ENCODE assay signal across 8 cellular contexts in genomic region chr5:141680751-141681201, GRCh38. TPM values are rescaled to one million over a fixed set of nuclear protein-coding genes. Genes with fewer than 3 reads are reported as not detected.
A peak's percentile ranks its signal among the peaks of the same experiment; 100 is the strongest.
DNase-seq lines count a peak whose midpoint lies in the region; ATAC-seq and TF ChIP-seq lines count a peak whose summit lies in the region.

No MANE protein-coding gene starts in this region.

- intact Hi-C loops in mammary epithelial cell (cut with micrococcal nuclease) = no loop called here

- peaks cover 3% of the 10 kb centered on the region for H3K27me3 Mint-ChIP-seq in activated CD4-positive, alpha-beta T cell treated with anti-CD3 and anti-CD28 coated beads, Interleukin-2, amount 10 ng/mL, durations not matched to agents 7 days and 5 days

- H3K9me3 ChIP-seq in mammary epithelial cell (replicated peaks; ENCODE audit: insufficient read depth, low read length) = no peaks in the 10 kb centered on the region

- H3K36me3 ChIP-seq in mammary epithelial cell (ENCODE audit: insufficient read depth, low read length) (no peaks in the 10 kb centered on the region), urinary bladder (ENCODE audit: insufficient read depth) (no peaks in the 10 kb centered on the region)

- no TSS peak for BruUV-seq in mammary epithelial cell (replicated peaks; lab: Mats Ljungman, UMichigan)

- 0% methylated on average over 5 of the region's 6 CpGs for WGBS in mammary epithelial cell (ENCODE audit: low coverage, missing lambda C conversion rate)
- WGBS in urinary bladder = 73% methylated on average over 6 of the region's 6 CpGs

- POLR2A ChIA-PET in activated CD4-positive, alpha-beta T cell treated with anti-CD3 and anti-CD28 coated beads, Interleukin-2, amount 10 ng/mL, durations not matched to agents 7 days and 5 days (lab: Charles Lee) = no interaction called here

- no peaks in the 10 kb centered on the region for H3K36me3 Mint-ChIP-seq in activated CD4-positive, alpha-beta T cell treated with anti-CD3 and anti-CD28 coated beads, Interleukin-2, amount 10 ng/mL, durations not matched to agents 7 days and 5 days (ENCODE audit: low read depth)

- no peaks in the 10 kb centered on the region for H3K27me3 ChIP-seq in mammary epithelial cell (ENCODE audit: insufficient read depth, low read length)

- peaks cover 35% of the 10 kb centered on the region for H3K4me1 Mint-ChIP-seq in activated CD4-positive, alpha-beta T cell treated with anti-CD3 and anti-CD28 coated beads, Interleukin-2, amount 10 ng/mL, durations not matched to agents 7 days and 5 days

- peak overlapping the region; percentile 67 for H3K9ac ChIP-seq in mammary epithelial cell (ENCODE audit: insufficient read depth, low read length)

- H3K4me1 ChIP-seq in mammary epithelial cell (ENCODE audit: insufficient read depth, low read length) (peaks cover 26% of the 10 kb centered on the region), urinary bladder (ENCODE audit: insufficient read depth) (no peaks in the 10 kb centered on the region)

- in situ Hi-C loops in mammary epithelial cell (cut with MboI; ENCODE audit: low sequenced_read_pairs in 2 of 2) = loop anchor here in 1 of 2 donors (25.0 kb wide), 1 partner anchor 432 kb away; the partner anchor contains the start of gene NDFIP1

- DNase-seq in activated CD4-positive, alpha-beta T cell treated with anti-CD3 and anti-CD28 coated beads, Interleukin-2, amount 10 ng/mL, durations not matched to agents 7 days and 5 days = no peak
- DNase-seq in activated CD4-positive, alpha-beta T cell treated with anti-CD3 and anti-CD28 coated beads for 48 hours = no peak
- DNase-seq in mammary epithelial cell (peak; percentile 43), left kidney (ENCODE audit: low read depth, low spot score) (peak; percentile 59), NCI-H526 treated with DMSO at 0.1 percent for 48 hours (lab: John Stamatoyannopoulos, UW) (no peak), NCI-H226 (no peak)

- H3K4me2 ChIP-seq in mammary epithelial cell (ENCODE audit: insufficient read depth, low read depth, low read length) = peak overlapping the region; percentile 79

- H4K20me1 ChIP-seq in mammary epithelial cell (ENCODE audit: insufficient read depth, low read length) = no peaks in the 10 kb centered on the region

- H3K4me3 Mint-ChIP-seq in activated CD4-positive, alpha-beta T cell treated with anti-CD3 and anti-CD28 coated beads, Interleukin-2, amount 10 ng/mL, durations not matched to agents 7 days and 5 days = peak overlapping the region; percentile 28

- peak overlapping the region; percentile 72 for H3K27ac ChIP-seq in mammary epithelial cell (ENCODE audit: insufficient read depth, low read depth, low read length)
- H3K27ac ChIP-seq in urinary bladder (ENCODE audit: low read depth) = peak overlapping the region; percentile 84

- CTCF ChIA-PET in activated CD4-positive, alpha-beta T cell treated with anti-CD3 and anti-CD28 coated beads, Interleukin-2, amount 10 ng/mL, durations not matched to agents 7 days and 5 days (lab: Charles Lee) = interaction anchor here (1.4 to 5.9 kb wide), 3 partner anchors 12 to 280 kb away, joined by 3 to 43 read pairs (median 18); no protein-coding TSS in a partner anchor
- CTCF ChIA-PET in mammary epithelial cell (lab: Charles Lee; ENCODE audit: low non-redundant PET) = no interaction called here

- H3K27ac Mint-ChIP-seq in activated CD4-positive, alpha-beta T cell treated with anti-CD3 and anti-CD28 coated beads, Interleukin-2, amount 10 ng/mL, durations not matched to agents 7 days and 5 days = peak overlapping the region; percentile 76

- TF ChIP-seq CTCF in mammary epithelial cell (conservative IDR thresholded peaks at IDR 0.05 in 1 of 2, IDR thresholded peaks at IDR 0.05 in 1 of 2; ENCODE audit: extremely low read depth in 1 of 2, insufficient read depth in 1 of 2, low read depth in 1 of 2, low read length in 2 of 2) = no peak

- dilution Hi-C loops in mammary epithelial cell (cut with HindIII; ENCODE audit: low sequenced_read_pairs) = no loop called here

- no peaks in the 10 kb centered on the region for H3K9me3 Mint-ChIP-seq in activated CD4-positive, alpha-beta T cell treated with anti-CD3 and anti-CD28 coated beads, Interleukin-2, amount 10 ng/mL, durations not matched to agents 7 days and 5 days

- H3K79me2 ChIP-seq in mammary epithelial cell (ENCODE audit: insufficient read depth, low read length) = peaks cover 16% of the 10 kb centered on the region

- no peak for ATAC-seq in HG02840 (IDR thresholded peaks at IDR 0.05; ENCODE audit: low FRiP score, unreplicated experiment)

- H3K4me3 ChIP-seq in mammary epithelial cell (replicated peaks in 1 of 3; ENCODE audit: insufficient read depth in 1 of 3, low read depth in 2 of 3, low read length in 3 of 3) (peak overlapping the region; percentile 23 to 54 (median 45)), urinary bladder (ENCODE audit: low read depth, low read length) (no peak overlapping the region)

- H2AFZ ChIP-seq in mammary epithelial cell (ENCODE audit: low read depth, low read length) = peak overlapping the region; percentile 94

RNA-seq across cellular contexts. Expression of gene ARAP3, which starts 1.3 kb away (rescaled TPM):
- total RNA-seq in activated CD4-positive, alpha-beta T cell treated with anti-CD3 and anti-CD28 coated beads, Interleukin-2, amount 10 ng/mL, durations not matched to agents 7 days and 5 days = 1 to 10 TPM; 4.2 to 4.6 TPM
- total RNA-seq in mammary epithelial cell = 10 to 100 TPM in 1 of 2 donors, 1 to 10 TPM in 1; 6.0 to 10.0 TPM
- polyA plus RNA-seq in mammary epithelial cell = 6.0 TPM
- polyA minus RNA-seq in mammary epithelial cell = 18.6 TPM
- 9.8 TPM for total RNA-seq in urinary bladder
- 11.7 TPM for polyA plus RNA-seq in urinary bladder

RNA-seq across cellular contexts. Expression of gene FCHSD1, which starts 29.6 kb away (rescaled TPM):
- 10 to 100 TPM; 58.0 to 59.3 TPM for total RNA-seq in activated CD4-positive, alpha-beta T cell treated with anti-CD3 and anti-CD28 coated beads, Interleukin-2, amount 10 ng/mL, durations not matched to agents 7 days and 5 days
- total RNA-seq in mammary epithelial cell = 10 to 100 TPM; 23.7 to 32.0 TPM
- polyA plus RNA-seq in mammary epithelial cell = 12.3 TPM
- 17.2 TPM for polyA minus RNA-seq in mammary epithelial cell
- 14.4 TPM for total RNA-seq in urinary bladder
- polyA plus RNA-seq in urinary bladder = 15.6 TPM

RNA-seq across cellular contexts. Expression of gene RELL2, which starts 44.0 kb away (rescaled TPM):
- 10 to 100 TPM; 25.1 to 26.9 TPM for total RNA-seq in activated CD4-positive, alpha-beta T cell treated with anti-CD3 and anti-CD28 coated beads, Interleukin-2, amount 10 ng/mL, durations not matched to agents 7 days and 5 days
- total RNA-seq in mammary epithelial cell (10 to 100 TPM in 1 of 2 donors, 1 to 10 TPM in 1; 5.7 to 12.1 TPM), urinary bladder (0.53 TPM)
- polyA plus RNA-seq in mammary epithelial cell (11.0 TPM), urinary bladder (3.0 TPM)
- polyA minus RNA-seq in mammary epithelial cell = 14.6 TPM

RNA-seq across cellular contexts. Expression of gene HDAC3, which starts 44.1 kb away (rescaled TPM):
- total RNA-seq in activated CD4-positive, alpha-beta T cell treated with anti-CD3 and anti-CD28 coated beads, Interleukin-2, amount 10 ng/mL, durations not matched to agents 7 days and 5 days = 10 to 100 TPM; 70.2 to 73.9 TPM
- 10 to 100 TPM; 57.7 to 61.5 TPM for total RNA-seq in mammary epithelial cell
- polyA plus RNA-seq in mammary epithelial cell = 84.5 TPM
- polyA minus RNA-seq in mammary epithelial cell = 163 TPM
- 36.3 TPM for total RNA-seq in urinary bladder
- 45.3 TPM for polyA plus RNA-seq in urinary bladder

Comparison
In these comparisons a context has a peak if more than half of its experiments do, and no peak if none do; other contexts are left out.
1. DNase-seq: peak in mammary epithelial cell (single experiment) and left kidney (single experiment); none in activated CD4-positive, alpha-beta T cell treated with anti-CD3 and anti-CD28 coated beads, Interleukin-2, amount 10 ng/mL, durations not matched to agents 7 days and 5 days (single experiment), activated CD4-positive, alpha-beta T cell treated with anti-CD3 and anti-CD28 coated beads for 48 hours (single experiment), NCI-H526 treated with DMSO at 0.1 percent for 48 hours (single experiment) and NCI-H226 (single experiment).